In genomic region chr17:81004336-81005015, GRCh38 we compare ENCODE assay signal across 10 cellular contexts. TPM values are rescaled to one million over a fixed set of nuclear protein-coding genes. Genes with fewer than 3 reads are reported as not detected.
DNase-seq lines count a peak whose midpoint lies in the region; ATAC-seq and TF ChIP-seq lines count a peak whose summit lies in the region.
"Had no signal": no experiment of that assay in that cellular context is flagged by ENCODE, and none has a peak within 500 bp of the region (broad histone marks: within the 10 kb centered on the region; RNA-seq: fewer than 3 reads in every experiment).

No MANE protein-coding gene starts in this region.

- H3K4me1 ChIP-seq in BLaER1 (peaks cover 10% of the 10 kb centered on the region), neuron (ENCODE audit: insufficient read depth, low read length) (peaks cover 11% of the 10 kb centered on the region)

- H3K27ac ChIP-seq in BLaER1 (no peak overlapping the region), coronary artery (no peak overlapping the region)

- ATAC-seq in omental fat pad (ENCODE audit: low FRiP score) (no peak), HG03460 (IDR thresholded peaks at IDR 0.05; ENCODE audit: unreplicated experiment) (no peak)

- H3K27me3 ChIP-seq in BLaER1, result peaks cover 71% of the 10 kb centered on the region
- no peaks in the 10 kb centered on the region for H3K27me3 ChIP-seq in neuron (ENCODE audit: insufficient read depth, low read length)

- H4K20me1 ChIP-seq in BLaER1, result peaks cover 74% of the 10 kb centered on the region

- H3K36me3 ChIP-seq in BLaER1, result peaks cover 9% of the 10 kb centered on the region
- H3K36me3 ChIP-seq in neuron (ENCODE audit: insufficient read depth, low read length), result peaks cover 7% of the 10 kb centered on the region

- TF ChIP-seq CTCF in coronary artery (IDR thresholded peaks at IDR 0.05), result no peak
- TF ChIP-seq CTCF in omental fat pad (IDR thresholded peaks at IDR 0.05), result no peak

- no peak overlapping the region for H3K9ac ChIP-seq in BLaER1

- H2AFZ ChIP-seq in neuron (ENCODE audit: low read depth, low read length), result no peak overlapping the region

- DNase-seq in NCI-H69 (lab: John Stamatoyannopoulos, UW) (peak; percentile 61), coronary artery (ENCODE audit: low spot score) (no peak), omental fat pad (ENCODE audit: low spot score) (no peak), OCI-M1 (lab: John Stamatoyannopoulos, UW) (no peak), NCI-H1092 (lab: John Stamatoyannopoulos, UW) (no peak)
- DNase-seq: EL, NCI-H226 had no signal

- H3K4me3 ChIP-seq in BLaER1 (no peak overlapping the region), coronary artery (peak overlapping the region; percentile 63), neuron (ENCODE audit: low read length) (peak overlapping the region; percentile 12)

- peak overlapping the region; percentile 32; the same call in 1 of the 2 replicates for H3K4me2 ChIP-seq in BLaER1

- H3K9me3 ChIP-seq in BLaER1, result no peaks in the 10 kb centered on the region
- H3K9me3 ChIP-seq in neuron (ENCODE audit: low read length), result no peaks in the 10 kb centered on the region

RNA-seq across cellular contexts. Expression of gene CHMP6, which starts 12.8 kb away (rescaled TPM):
- total RNA-seq in omental fat pad, result 10 to 100 TPM; 13.5 to 23.2 (median 16.8) TPM

RNA-seq across cellular contexts. Expression of gene BAIAP2, which starts 30.5 kb away (rescaled TPM):
- total RNA-seq in omental fat pad, result 10 to 100 TPM; 15.9 to 50.2 (median 36.4) TPM
